In genomic region chr15:62648954-62649353, GRCh38 we compare ENCODE assay signal across 9 cellular contexts.
A peak's percentile ranks its signal among the peaks of the same experiment; 100 is the strongest.
DNase-seq lines count a peak whose midpoint lies in the region; ATAC-seq and TF ChIP-seq lines count a peak whose summit lies in the region.
"Had no signal": no experiment of that assay in that cellular context is flagged by ENCODE, and none has a peak within 500 bp of the region (broad histone marks: within the 10 kb centered on the region; RNA-seq: fewer than 3 reads in every experiment).

No MANE protein-coding gene starts in this region.

- H3K4me1 ChIP-seq in HCT116 (ENCODE audit: control insufficient read depth in 1 of 2, insufficient read depth in 2 of 2, low read length in 2 of 2) = peaks cover 12 to 22% of the 10 kb centered on the region in 2 experiments
- H3K4me1 ChIP-seq in adrenal gland (replicated peaks in 1 of 2) = peaks cover 0 to 6% of the 10 kb centered on the region in 2 donors
- H3K4me1 ChIP-seq in right lobe of liver = no peaks in the 10 kb centered on the region
- H3K4me1 ChIP-seq in naive thymus-derived CD4-positive, alpha-beta T cell (ENCODE audit: control insufficient read depth in 2 of 2, insufficient read depth in 2 of 2, low read length in 2 of 2) = no peaks in the 10 kb centered on the region

- H3K27ac ChIP-seq in HCT116 (ENCODE audit: low read depth, low read length) (no peak overlapping the region), adrenal gland (no peak overlapping the region), right lobe of liver (no peak overlapping the region)
- H3K27ac ChIP-seq in naive thymus-derived CD4-positive, alpha-beta T cell (ENCODE audit: low read depth, low read length) = no peak overlapping the region

- RAD21 ChIA-PET in HCT116 (lab: Charles Lee; ENCODE audit: low non-redundant PET in 1 of 2, low total read pairs in 2 of 2, uncharacterized antibody in 2 of 2, unreplicated experiment in 2 of 2) = no interaction called here

- H3K27me3 Mint-ChIP-seq in CD14-positive monocyte (ENCODE audit: low read depth in 3 of 3) = peaks cover 0 to 3% (median 3%) of the 10 kb centered on the region in 3 donors
- peaks cover 2% of the 10 kb centered on the region for H3K27me3 Mint-ChIP-seq in activated CD8-positive, alpha-beta T cell treated with anti-CD3 and anti-CD28 coated beads, Interleukin-2, amount 10 ng/mL, durations not matched to agents 7 days and 5 days (ENCODE audit: low read depth)
- H3K27me3 Mint-ChIP-seq in naive thymus-derived CD4-positive, alpha-beta T cell = peaks cover 0 to 15% (median 0%) of the 10 kb centered on the region in 5 donors

- no peak overlapping the region for H2AFZ ChIP-seq in HCT116 (ENCODE audit: low read depth, low read length, poor library complexity, severe bottlenecking)

- H3K9me3 Mint-ChIP-seq in CD14-positive monocyte = peaks cover 0 to 1% (median 0%) of the 10 kb centered on the region in 7 donors
- no peaks in the 10 kb centered on the region for H3K9me3 Mint-ChIP-seq in activated CD8-positive, alpha-beta T cell treated with anti-CD3 and anti-CD28 coated beads, Interleukin-2, amount 10 ng/mL, durations not matched to agents 7 days and 5 days (ENCODE audit: insufficient read depth)
- no peaks in the 10 kb centered on the region for H3K9me3 Mint-ChIP-seq in naive thymus-derived CD4-positive, alpha-beta T cell

- no peak overlapping the region for H3K4me3 Mint-ChIP-seq in CD14-positive monocyte
- H3K4me3 Mint-ChIP-seq in activated CD8-positive, alpha-beta T cell treated with anti-CD3 and anti-CD28 coated beads, Interleukin-2, amount 10 ng/mL, durations not matched to agents 7 days and 5 days = no peak overlapping the region
- H3K4me3 Mint-ChIP-seq in naive thymus-derived CD4-positive, alpha-beta T cell = no peak overlapping the region
- H3K4me3 Mint-ChIP-seq: mesothelial cell of epicardium had no signal

- H3K36me3 Mint-ChIP-seq in CD14-positive monocyte = no peaks in the 10 kb centered on the region
- no peaks in the 10 kb centered on the region for H3K36me3 Mint-ChIP-seq in activated CD8-positive, alpha-beta T cell treated with anti-CD3 and anti-CD28 coated beads, Interleukin-2, amount 10 ng/mL, durations not matched to agents 7 days and 5 days (ENCODE audit: low read depth)
- H3K36me3 Mint-ChIP-seq in naive thymus-derived CD4-positive, alpha-beta T cell = peaks cover 0 to 7% (median 0%) of the 10 kb centered on the region in 5 donors

- no peaks in the 10 kb centered on the region for H3K36me3 ChIP-seq in HCT116 (ENCODE audit: control insufficient read depth in 1 of 2, insufficient read depth in 2 of 2, low read length in 2 of 2)
- no peaks in the 10 kb centered on the region for H3K36me3 ChIP-seq in adrenal gland (replicated peaks in 1 of 2)
- no peaks in the 10 kb centered on the region for H3K36me3 ChIP-seq in right lobe of liver
- H3K36me3 ChIP-seq in naive thymus-derived CD4-positive, alpha-beta T cell (ENCODE audit: control insufficient read depth in 2 of 3, insufficient read depth in 3 of 3, low read length in 3 of 3) = no peaks in the 10 kb centered on the region

- no peaks in the 10 kb centered on the region for H4K20me1 ChIP-seq in HCT116 (ENCODE audit: insufficient read depth)

- TF ChIP-seq CTCF in CD14-positive monocyte (IDR thresholded peaks at IDR 0.05) = peak; percentile 42
- peak; percentile 43 to 69 (median 43); a peak in 5 of 6 replicates for TF ChIP-seq CTCF in HCT116 (IDR thresholded peaks at IDR 0.05 in 2 of 3, conservative IDR thresholded peaks at IDR 0.05 in 1 of 3; ENCODE audit: borderline replicate concordance in 1 of 3, insufficient read depth in 1 of 3, low read depth in 2 of 3, low read length in 2 of 3)
- peak in 4 of 6 experiments; percentile 5 to 35 (median 32) for TF ChIP-seq CTCF in adrenal gland (IDR thresholded peaks at IDR 0.05)
- peak; percentile 31 to 45 (median 39) for TF ChIP-seq CTCF in right lobe of liver (IDR thresholded peaks at IDR 0.05)

- peak; percentile 55 for ATAC-seq in HCT116
- peak in 3 of 4 donors; percentile 36 to 61 (median 60) for ATAC-seq in right lobe of liver
- no peak for ATAC-seq in activated CD8-positive, alpha-beta T cell treated with anti-CD3 and anti-CD28 coated beads, Interleukin-2, amount 10 ng/mL, durations not matched to agents 7 days and 5 days
- ATAC-seq in naive thymus-derived CD4-positive, alpha-beta T cell = no peak

- H3K9me3 ChIP-seq in HCT116 (ENCODE audit: control insufficient read depth in 1 of 2, insufficient read depth in 1 of 2, low read depth in 1 of 2, low read length in 2 of 2) (no peaks in the 10 kb centered on the region), adrenal gland (replicated peaks in 1 of 3) (no peaks in the 10 kb centered on the region), right lobe of liver (no peaks in the 10 kb centered on the region)
- H3K9me3 ChIP-seq in naive thymus-derived CD4-positive, alpha-beta T cell (ENCODE audit: control insufficient read depth in 2 of 3, low read length in 3 of 3) = no peaks in the 10 kb centered on the region

- H3K27ac Mint-ChIP-seq in CD14-positive monocyte = peak overlapping the region; percentile 12 to 86 (median 56)
- no peak overlapping the region for H3K27ac Mint-ChIP-seq in activated CD8-positive, alpha-beta T cell treated with anti-CD3 and anti-CD28 coated beads, Interleukin-2, amount 10 ng/mL, durations not matched to agents 7 days and 5 days
- H3K27ac Mint-ChIP-seq in naive thymus-derived CD4-positive, alpha-beta T cell = no peak overlapping the region
- H3K27ac Mint-ChIP-seq: mesothelial cell of epicardium had no signal

- no peak for DNase-seq in CD14-positive monocyte (ENCODE audit: low spot score)
- DNase-seq in HCT116 (ENCODE audit: low read depth, low spot score) = peak; percentile 18
- no peak for DNase-seq in adrenal gland
- no peak for DNase-seq in right lobe of liver
- DNase-seq in activated CD8-positive, alpha-beta T cell treated with anti-CD3 and anti-CD28 coated beads, Interleukin-2, amount 10 ng/mL, durations not matched to agents 7 days and 5 days = no peak
- DNase-seq in NCI-H1105 treated with DMSO at 0.1 percent for 48 hours (lab: John Stamatoyannopoulos, UW) = no peak
- no peak for DNase-seq in superior temporal gyrus (ENCODE audit: extremely low spot score)
- DNase-seq in naive thymus-derived CD4-positive, alpha-beta T cell = no peak

- no peaks in the 10 kb centered on the region for H3K27me3 ChIP-seq in HCT116 (ENCODE audit: insufficient read depth, low read length)
- no peaks in the 10 kb centered on the region for H3K27me3 ChIP-seq in adrenal gland
- no peaks in the 10 kb centered on the region for H3K27me3 ChIP-seq in right lobe of liver
- no peaks in the 10 kb centered on the region for H3K27me3 ChIP-seq in naive thymus-derived CD4-positive, alpha-beta T cell (ENCODE audit: control insufficient read depth in 2 of 2, insufficient read depth in 2 of 2, low read length in 2 of 2)

- no peak overlapping the region for H3K4me2 ChIP-seq in HCT116 (ENCODE audit: low read length)

- H3K4me1 Mint-ChIP-seq in CD14-positive monocyte = peaks cover 46% of the 10 kb centered on the region
- no peaks in the 10 kb centered on the region for H3K4me1 Mint-ChIP-seq in activated CD8-positive, alpha-beta T cell treated with anti-CD3 and anti-CD28 coated beads, Interleukin-2, amount 10 ng/mL, durations not matched to agents 7 days and 5 days (ENCODE audit: low read depth)
- peaks cover 0 to 1% (median 0%) of the 10 kb centered on the region in 7 donors for H3K4me1 Mint-ChIP-seq in naive thymus-derived CD4-positive, alpha-beta T cell

- WGBS in adrenal gland, 4 donors = 84 to 91% (median 88%) methylated on average over 6 of the region's 6 CpGs
- WGBS in right lobe of liver (ENCODE audit: insufficient coverage, low coverage, low lambda C conversion rate, missing lambda C conversion rate) = 72% methylated on average over 6 of the region's 6 CpGs

- TF ChIP-seq POLR2A in HCT116 (IDR thresholded peaks at IDR 0.05; ENCODE audit: borderline replicate concordance, extremely low read depth, insufficient read depth, insufficient read length) = no peak
- TF ChIP-seq POLR2A in adrenal gland (IDR thresholded peaks at IDR 0.05) = no peak
- TF ChIP-seq POLR2A in right lobe of liver (IDR thresholded peaks at IDR 0.05) = no peak

- POLR2A ChIA-PET in HCT116 (lab: Charles Lee) = no interaction called here
- POLR2A ChIA-PET in activated CD8-positive, alpha-beta T cell treated with anti-CD3 and anti-CD28 coated beads, Interleukin-2, amount 10 ng/mL, durations not matched to agents 7 days and 5 days (lab: Charles Lee) = no interaction called here
- POLR2A ChIA-PET in naive thymus-derived CD4-positive, alpha-beta T cell (lab: Charles Lee) = no interaction called here

- H3K79me2 ChIP-seq in HCT116 (ENCODE audit: insufficient read depth, low read length) = no peaks in the 10 kb centered on the region

- TF ChIP-seq RAD21 in HCT116 (IDR thresholded peaks at IDR 0.05; ENCODE audit: low read depth) = peak; percentile 58

- CTCF ChIA-PET in HCT116 (lab: Charles Lee) = interaction anchor here (0.9 kb wide), 1 partner anchor 14 kb away, joined by 4 read pairs; no protein-coding TSS in a partner anchor
- CTCF ChIA-PET in activated CD8-positive, alpha-beta T cell treated with anti-CD3 and anti-CD28 coated beads, Interleukin-2, amount 10 ng/mL, durations not matched to agents 7 days and 5 days (lab: Charles Lee) = no interaction called here
- CTCF ChIA-PET in naive thymus-derived CD4-positive, alpha-beta T cell (lab: Charles Lee) = no interaction called here

- intact Hi-C loops in CD14-positive monocyte (cut with micrococcal nuclease) (no loop called here), HCT116 (cut with micrococcal nuclease) (loop anchor here (5.0 to 10.0 kb wide), 2 partner anchors 164 to 257 kb away; partner anchors contain the start of gene TLN2), adrenal gland (cut with DNase I) (no loop called here), right lobe of liver (cut with DNase I) (no loop called here)
- intact Hi-C loops in naive thymus-derived CD4-positive, alpha-beta T cell (cut with micrococcal nuclease) = no loop called here

- no peak overlapping the region for H3K9ac ChIP-seq in HCT116 (ENCODE audit: low read length)

- H3K4me3 ChIP-seq in HCT116 (replicated peaks in 1 of 2; ENCODE audit: low read depth in 1 of 2, low read length in 2 of 2) (no peak overlapping the region), adrenal gland (no peak overlapping the region), right lobe of liver (no peak overlapping the region)
- no peak overlapping the region for H3K4me3 ChIP-seq in naive thymus-derived CD4-positive, alpha-beta T cell (ENCODE audit: low read length)

- H3K9me2 ChIP-seq in HCT116 (ENCODE audit: insufficient read depth) = no peaks in the 10 kb centered on the region

- no TSS peak for BruUV-seq in HCT116 (replicated peaks; lab: Mats Ljungman, UMichigan)

TF ChIP-seq in HCT116, 20 proteins besides CTCF, POLR2A, EP300 and RAD21:
- TF ChIP-seq EGR1 (IDR thresholded peaks at IDR 0.05; ENCODE audit: low read depth) (no peak), MAX (IDR thresholded peaks at IDR 0.05) (no peak)
TF ChIP-seq in HCT116: peak in this region for 0.

Comparison
In these comparisons a context has a peak if more than half of its experiments do, and no peak if none do; other contexts are left out.
1. H3K27ac Mint-ChIP-seq: peak in CD14-positive monocyte (7 of 7); none in activated CD8-positive, alpha-beta T cell treated with anti-CD3 and anti-CD28 coated beads, Interleukin-2, amount 10 ng/mL, durations not matched to agents 7 days and 5 days (single experiment) and naive thymus-derived CD4-positive, alpha-beta T cell (0 of 9).
2. ATAC-seq: peak in HCT116 (single experiment) and right lobe of liver (3 of 4); none in activated CD8-positive, alpha-beta T cell treated with anti-CD3 and anti-CD28 coated beads, Interleukin-2, amount 10 ng/mL, durations not matched to agents 7 days and 5 days (single experiment) and naive thymus-derived CD4-positive, alpha-beta T cell (single experiment).
3. Peak in every context shown above with its lines, with median percentiles within 50 percentile points of each other: CTCF ChIP-seq.